In the genomic region with DNA sequence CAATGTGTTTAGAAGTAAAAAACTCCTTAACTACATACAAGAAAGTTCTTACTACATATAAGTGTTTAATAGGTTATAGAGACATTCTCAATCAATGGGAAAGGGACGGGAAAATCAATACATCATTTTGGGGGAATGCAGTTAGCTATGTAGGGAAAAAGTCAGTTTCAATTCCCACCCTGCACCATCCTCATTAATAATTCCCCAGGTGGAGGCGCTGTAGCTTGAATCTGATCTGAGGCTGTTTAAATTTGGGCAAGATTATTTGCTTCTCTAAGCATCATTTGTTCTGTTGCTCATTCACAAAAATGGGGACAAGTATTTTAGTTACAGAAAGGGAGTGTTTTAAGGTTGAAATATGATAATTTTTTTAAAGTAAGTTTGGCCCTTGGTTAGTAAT, we compare ENCODE assay signal across 20 cellular contexts. TPM values are rescaled to one million over a fixed set of nuclear protein-coding genes. Genes with fewer than 3 reads are reported as not detected.
DNase-seq lines count a peak whose midpoint lies in the region; ATAC-seq, FAIRE-seq and TF ChIP-seq lines count a peak whose summit lies in the region.
"Had no signal": no experiment of that assay in that cellular context is flagged by ENCODE, and none has a peak within 500 bp of the region (broad histone marks: within the 10 kb centered on the region; RNA-seq: fewer than 3 reads in every experiment).

No MANE protein-coding gene starts in this region.

- no peak for TF ChIP-seq POLR2A in H1 (IDR thresholded peaks at IDR 0.05; ENCODE audit: control extremely low read depth in 1 of 2, low read depth in 2 of 2, low read length in 2 of 2)
- no peak for TF ChIP-seq POLR2A in GM18505 (IDR thresholded peaks at IDR 0.05; ENCODE audit: borderline replicate concordance, extremely low read depth, insufficient read depth, insufficient read length)

- TF ChIP-seq CTCF in 22Rv1 (IDR thresholded peaks at IDR 0.05) (peak; percentile 36), GM12865 (IDR thresholded peaks at IDR 0.05; ENCODE audit: insufficient read depth, low read depth, low read length, missing control alignments) (peak; percentile 4), H1 (IDR thresholded peaks at IDR 0.05; ENCODE audit: control extremely low read depth in 1 of 3, insufficient read depth in 1 of 3, low read depth in 1 of 3, low read length in 3 of 3) (peak in 2 of 3 experiments; percentile 60 to 70; a peak in 3 of 4 replicates)

- H2AK5ac ChIP-seq in H1 (ENCODE audit: low read depth, low read length) = no peak overlapping the region

- no peak overlapping the region for H4K8ac ChIP-seq in H1 (ENCODE audit: extremely low read depth, insufficient read depth, low read length)

- no peak overlapping the region for H3K4me2 ChIP-seq in H1 (ENCODE audit: insufficient read depth in 1 of 2, low read depth in 2 of 2, low read length in 2 of 2)

- POLR2A ChIA-PET in H1 (lab: Charles Lee; ENCODE audit: partially characterized antibody) = no interaction called here

- H3K27me3 ChIP-seq in H1 (replicated peaks in 1 of 4; ENCODE audit: control insufficient read depth in 3 of 4, extremely low read depth in 1 of 4, insufficient read depth in 3 of 4, low read length in 3 of 4) (peaks cover 0 to 1% (median 0%) of the 10 kb centered on the region in 4 experiments; a peak in 2 of 7 replicates), right cardiac atrium (ENCODE audit: control insufficient read depth, insufficient read depth) (peaks cover 5% of the 10 kb centered on the region)

- H3K9ac ChIP-seq in H1 (replicated peaks in 1 of 4; ENCODE audit: extremely low read depth in 1 of 4, low read depth in 3 of 4, low read length in 3 of 4) = no peak overlapping the region

- no peaks in the 10 kb centered on the region for H4K20me1 ChIP-seq in H1 (replicated peaks in 1 of 2; ENCODE audit: control insufficient read depth in 1 of 2, insufficient read depth in 2 of 2, low read length in 2 of 2)

- no peak for DNase-seq in GM12865 (ENCODE audit: low read depth)
- peak; percentile 33 for DNase-seq in NCI-H69 (lab: John Stamatoyannopoulos, UW)
- DNase-seq in H1 (ENCODE audit: low read depth in 1 of 2, low spot score in 2 of 2) = no peak
- DNase-seq in GF-D8 (lab: John Stamatoyannopoulos, UW) = no peak
- DNase-seq in right cardiac atrium = no peak
- DNase-seq: EL, head of caudate nucleus, left ventricle myocardium superior, mucosa of descending colon, NCI-H187, NCI-H226 had no signal

- no peak overlapping the region for H2BK20ac ChIP-seq in H1 (ENCODE audit: low read length)

- H3K27ac ChIP-seq in 22Rv1 (no peak overlapping the region), H1 (ENCODE audit: low read depth, low read length) (no peak overlapping the region), right cardiac atrium (ENCODE audit: low read length) (no peak overlapping the region)
- H3K27ac ChIP-seq: cardiac muscle cell had no signal

- FAIRE-seq in H1 (lab: Jason Lieb, UNC) = no peak

- peaks cover 0 to 5% (median 3%) of the 10 kb centered on the region in 4 experiments; a peak in 4 of 7 replicates for H3K4me1 ChIP-seq in H1 (replicated peaks in 1 of 4; ENCODE audit: control insufficient read depth in 3 of 4, insufficient read depth in 4 of 4, low read length in 3 of 4)
- H3K4me1 ChIP-seq in right cardiac atrium (ENCODE audit: control insufficient read depth, insufficient read depth, low read length) = no peaks in the 10 kb centered on the region

- no peak overlapping the region for H3K56ac ChIP-seq in H1 (replicated peaks; ENCODE audit: insufficient read length, low read depth, low read length)

- no peaks in the 10 kb centered on the region for H3K79me1 ChIP-seq in H1 (ENCODE audit: low read depth, low read length)

- no peak overlapping the region for H4K5ac ChIP-seq in H1 (ENCODE audit: insufficient read length, low read depth, low read length)

- ATAC-seq in HG03521 (IDR thresholded peaks at IDR 0.05; ENCODE audit: unreplicated experiment) = no peak
- ATAC-seq in GM18505 (IDR thresholded peaks at IDR 0.05; ENCODE audit: unreplicated experiment) = no peak
- ATAC-seq in right cardiac atrium = no peak
- ATAC-seq: esophagus mucosa, left ventricle myocardium superior, mucosa of descending colon had no signal

- no peak for TF ChIP-seq EP300 in H1 (IDR thresholded peaks at IDR 0.05; ENCODE audit: borderline replicate concordance in 1 of 2, low read depth in 2 of 2, low read length in 2 of 2)

- no peak overlapping the region for H3K4me3 ChIP-seq in GM12865 (ENCODE audit: low read depth, low read length)
- no peak overlapping the region for H3K4me3 ChIP-seq in H1 (ENCODE audit: extremely low read depth in 1 of 4, insufficient read depth in 2 of 4, low read depth in 3 of 4, low read length in 4 of 4)
- H3K4me3 ChIP-seq in right cardiac atrium (ENCODE audit: low read length) = no peak overlapping the region
- H3K4me3 ChIP-seq: cardiac muscle cell, mucosa of descending colon had no signal

- H3K18ac ChIP-seq in H1 (ENCODE audit: extremely low read depth, low read length) = no peak overlapping the region

- H4K91ac ChIP-seq in H1 (replicated peaks; ENCODE audit: insufficient read length, low read length) = no peak overlapping the region

- no peak overlapping the region for H3K23ac ChIP-seq in H1 (ENCODE audit: insufficient read length)

- no peak overlapping the region for H2BK12ac ChIP-seq in H1 (ENCODE audit: low read depth, low read length)

- 44% methylated on average over 2 of the region's 2 CpGs; no CpG with 5 or more reads in 1 of the 2 experiments for WGBS in H1 (ENCODE audit: extremely low coverage in 1 of 2, insufficient coverage in 1 of 2, insufficient read length in 1 of 2, insufficient replicate concordance in 2 of 2, low coverage in 1 of 2, low lambda C conversion rate in 2 of 2, missing lambda C conversion rate in 1 of 2), 2 experiments
- WGBS in right cardiac atrium = 46% methylated on average over 2 of the region's 2 CpGs

- no peaks in the 10 kb centered on the region for H3K36me3 ChIP-seq in H1 (ENCODE audit: control insufficient read depth in 2 of 4, insufficient read depth in 4 of 4, low read length in 3 of 4)
- H3K36me3 ChIP-seq: cardiac muscle cell had no signal

- no peak overlapping the region for H3K4ac ChIP-seq in H1 (replicated peaks; ENCODE audit: insufficient read length, low read depth, low read length)

- intact Hi-C loops in right cardiac atrium (cut with DNase I) = no loop called here

- no peaks in the 10 kb centered on the region for H3K79me2 ChIP-seq in H1 (ENCODE audit: control insufficient read depth in 1 of 2, insufficient read depth in 2 of 2, low read length in 2 of 2)

- peak; percentile 56 to 64 for TF ChIP-seq RAD21 in H1 (IDR thresholded peaks at IDR 0.05 in 1 of 2, conservative IDR thresholded peaks at IDR 0.05 in 1 of 2; ENCODE audit: low read depth in 2 of 2, low read length in 2 of 2)

- CTCF ChIA-PET in H1 (lab: Charles Lee; ENCODE audit: partially characterized antibody) = interaction anchor here (0.6 to 9.0 kb wide), 7 partner anchors 10 to 432 kb away, joined by 3 to 55 read pairs (median 3); partner anchors contain the start of gene OLIG3

- no peak overlapping the region for H2AFZ ChIP-seq in H1 (ENCODE audit: low read length)

- H2BK5ac ChIP-seq in H1 (ENCODE audit: low read depth, low read length) = no peak overlapping the region

- no peaks in the 10 kb centered on the region for H3K9me3 ChIP-seq in H1 (ENCODE audit: insufficient read depth in 2 of 2, low read depth in 1 of 2, low read length in 1 of 2)
- no peaks in the 10 kb centered on the region for H3K9me3 ChIP-seq in right cardiac atrium (ENCODE audit: control insufficient read depth, low read length)
- H3K9me3 ChIP-seq: mucosa of descending colon had no signal

- H2BK15ac ChIP-seq in H1 (ENCODE audit: low read length) = no peak overlapping the region

- no peak overlapping the region for H3K14ac ChIP-seq in H1 (ENCODE audit: insufficient read length)

- H3K23me2 ChIP-seq in H1 (ENCODE audit: low read depth, low read length) = no peaks in the 10 kb centered on the region

- H2BK120ac ChIP-seq in H1 (replicated peaks; ENCODE audit: low read depth, low read length) = no peak overlapping the region

TF ChIP-seq in H1, 55 proteins besides CTCF, POLR2A, EP300 and RAD21:
- no peak for TF ChIP-seq NANOG (IDR thresholded peaks at IDR 0.05; ENCODE audit: insufficient read depth, low read depth, low read length, poor library complexity, severe bottlenecking)
- no peak for TF ChIP-seq CBX8 (IDR thresholded peaks at IDR 0.05; ENCODE audit: borderline replicate concordance, low read depth, low read length)
- TF ChIP-seq KDM1A (IDR thresholded peaks at IDR 0.05; ENCODE audit: borderline replicate concordance, low read length) = no peak
- no peak for TF ChIP-seq ASH2L (IDR thresholded peaks at IDR 0.05; ENCODE audit: low read length)
- TF ChIP-seq TCF12 (IDR thresholded peaks at IDR 0.05; ENCODE audit: low read depth, low read length) = no peak
- TF ChIP-seq EGR1 (IDR thresholded peaks at IDR 0.05; ENCODE audit: borderline replicate concordance, low read depth, low read length) = no peak
- TF ChIP-seq CHD1 (IDR thresholded peaks at IDR 0.05; ENCODE audit: low read depth, low read length) = no peak
- no peak for TF ChIP-seq SAP30 (IDR thresholded peaks at IDR 0.05; ENCODE audit: insufficient read depth, insufficient replicate concordance, low read length)
- TF ChIP-seq ZNF274 (IDR thresholded peaks at IDR 0.05; ENCODE audit: borderline replicate concordance, extremely low read depth, low read length) = no peak
- TF ChIP-seq CHD2 (IDR thresholded peaks at IDR 0.05; ENCODE audit: low read length) = no peak
- TF ChIP-seq TEAD4 (IDR thresholded peaks at IDR 0.05; ENCODE audit: low read depth, low read length) = no peak
- TF ChIP-seq RNF2 (IDR thresholded peaks at IDR 0.05; ENCODE audit: borderline replicate concordance, low read depth, low read length, missing control alignments, poor library complexity, severe bottlenecking) = no peak
- no peak for TF ChIP-seq PHF8 (conservative IDR thresholded peaks at IDR 0.05; ENCODE audit: low read depth, low read length)
- no peak for TF ChIP-seq SIRT6 (IDR thresholded peaks at IDR 0.05; ENCODE audit: low read length)

RNA-seq across cellular contexts. Expression of gene OLIG3, which starts 19.1 kb away (rescaled TPM):
- 0.60 and 0.77 TPM in 2 replicates for total RNA-seq in H1 (2021; fragmentation: NEBNext Ultra II Directional; extraction: Animal tissue kit (Norgen Biotek cat#: 25700))
- 1.3 and 1.4 TPM in 2 replicates for polyA plus RNA-seq in H1 (2011; rRNA removed)
- polyA plus RNA-seq in H1 (2011; cell fraction: cytosol; rRNA removed) = 0.70 TPM
- polyA plus RNA-seq in H1 (2011; cell fraction: nucleus; rRNA removed) = 0.67 TPM
- 0.74 to 0.88 TPM (median 0.79 TPM) in 4 replicates for polyA plus RNA-seq in H1 (2012, experiment 1 of 2)
- 0.62 TPM for polyA plus RNA-seq in H1 (2012, experiment 2 of 2)
- polyA plus RNA-seq in H1 (2013, experiment 1 of 2) = 0.14 TPM
- 0.26 TPM for polyA plus RNA-seq in H1 (2013, experiment 2 of 2)
- polyA minus RNA-seq in H1 (2011; rRNA and poly(A)+ RNA removed) = 0.27 and 0.38 TPM in 2 replicates
- 0.51 TPM for polyA minus RNA-seq in H1 (2011; cell fraction: cytosol; rRNA and poly(A)+ RNA removed)
- 1.2 TPM for polyA minus RNA-seq in H1 (2011; cell fraction: nucleus; rRNA and poly(A)+ RNA removed)
- not detected for total RNA-seq in right cardiac atrium
- polyA plus RNA-seq in right cardiac atrium = not detected
- total RNA-seq: activated T-helper 1 cell treated with anti-CD3 and anti-CD28 coated beads, Interleukin-12 subunit alpha, Interleukin-12 subunit beta, Interleukin-2, Interleukin-4 antibody, amounts not matched to agents 30 ng/mL and 10 ng/mL and 1 ng/mL, durations not matched to agents 14 hours and 24 hours and 36 hours; cardiac muscle cell; esophagus mucosa; left ventricle myocardium superior; mucosa of descending colon; renal cortical epithelial cell had no signal
- polyA plus RNA-seq: adipose tissue, AG04450, cardiac muscle cell had no signal

Comparison
In these comparisons a context has a peak if more than half of its experiments do, and no peak if none do; other contexts are left out.
1. CTCF ChIP-seq: peak in every context shown above with its lines; median percentile 65 in H1; 36 in 22Rv1; 4 in GM12865.